30 cellular contexts compared by ENCODE assay signal in the genomic region with DNA sequence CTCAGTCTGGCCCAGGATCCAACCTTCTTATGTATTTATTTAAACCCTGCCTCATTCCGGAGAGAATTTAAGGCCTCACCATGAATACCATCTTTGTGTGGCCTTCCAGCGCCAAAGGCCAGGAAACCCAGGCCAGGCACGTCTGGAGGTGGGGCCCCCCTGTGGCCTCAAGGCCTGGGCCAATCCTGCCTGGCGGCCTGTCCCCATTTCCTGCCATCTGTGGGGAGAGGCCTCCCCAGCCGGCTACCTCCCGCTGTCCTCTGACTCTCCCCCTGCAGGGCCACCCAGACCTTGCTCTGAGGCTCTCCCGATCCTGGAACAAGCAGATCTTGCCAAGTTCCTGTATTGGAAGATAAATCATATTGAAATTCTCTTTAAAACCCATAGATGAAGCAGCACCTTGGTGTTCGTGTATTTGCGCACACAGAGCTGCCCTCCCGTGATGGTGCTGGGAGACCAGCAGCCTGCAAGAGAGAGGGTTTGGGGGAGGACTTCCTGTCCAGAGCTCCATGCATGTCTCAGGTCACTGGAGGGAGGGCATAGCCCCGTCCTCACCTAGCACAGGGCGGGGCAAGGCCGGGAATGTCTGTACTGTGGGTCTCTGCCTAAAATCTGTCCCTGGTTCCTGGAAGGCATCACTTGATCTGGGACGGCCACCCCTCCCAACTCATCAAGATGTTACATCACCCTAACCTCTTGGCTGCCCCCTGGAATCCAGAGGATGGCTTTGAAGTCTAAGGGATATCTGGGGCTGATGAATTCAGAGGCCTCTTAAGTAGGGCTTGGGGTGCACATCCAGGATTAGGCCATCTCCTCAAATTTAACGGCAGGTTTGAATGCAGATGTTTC. TPM values are rescaled to one million over a fixed set of nuclear protein-coding genes. Genes with fewer than 3 reads are reported as not detected.
DNase-seq lines count a peak whose midpoint lies in the region; ATAC-seq, FAIRE-seq and TF ChIP-seq lines count a peak whose summit lies in the region.
"Had no signal": no experiment of that assay in that cellular context is flagged by ENCODE, and none has a peak within 500 bp of the region (broad histone marks: within the 10 kb centered on the region; RNA-seq: fewer than 3 reads in every experiment).

No MANE protein-coding gene starts in this region.

- no peaks in the 10 kb centered on the region for H3K79me1 ChIP-seq in H1 (ENCODE audit: low read depth, low read length)

- H2BK20ac ChIP-seq in H1 (ENCODE audit: low read length) = no peak overlapping the region

- H3K4me3 ChIP-seq in GM23338 (no peak overlapping the region), RWPE2 (ENCODE audit: severe bottlenecking) (no peak overlapping the region), H1 (ENCODE audit: extremely low read depth in 1 of 4, insufficient read depth in 2 of 4, low read depth in 3 of 4, low read length in 4 of 4) (no peak overlapping the region), neural progenitor cell (no peak overlapping the region), suprapubic skin (no peak overlapping the region)
- H3K4me3 ChIP-seq: A549, left ventricle myocardium inferior had no signal

- CTCF ChIA-PET in H1 (lab: Charles Lee; ENCODE audit: partially characterized antibody) = interaction anchor here (0.6 to 1.6 kb wide), 7 partner anchors 12 to 406 kb away, joined by 3 to 5 read pairs (median 3); no protein-coding TSS in a partner anchor

- H4K91ac ChIP-seq in H1 (replicated peaks; ENCODE audit: insufficient read length, low read length) = peak overlapping the region; percentile 62

- TF ChIP-seq CTCF in GM23338 (conservative IDR thresholded peaks at IDR 0.05; ENCODE audit: low read depth in 2 of 2) = 0 out of 4 replicates have a peak, but pooled peaks of 1 of the 2 experiments have one; percentile 2
- no peak for TF ChIP-seq CTCF in RWPE2 (IDR thresholded peaks at IDR 0.05; ENCODE audit: poor library complexity, severe bottlenecking)
- TF ChIP-seq CTCF in H1 (IDR thresholded peaks at IDR 0.05; ENCODE audit: control extremely low read depth in 1 of 3, insufficient read depth in 1 of 3, low read depth in 1 of 3, low read length in 3 of 3) = no peak
- no peak for TF ChIP-seq CTCF in neural progenitor cell (IDR thresholded peaks at IDR 0.05)
- TF ChIP-seq CTCF in suprapubic skin (IDR thresholded peaks at IDR 0.05) = no peak

- H3K23me2 ChIP-seq in H1 (ENCODE audit: low read depth, low read length) = no peaks in the 10 kb centered on the region

- no peak overlapping the region for H3K14ac ChIP-seq in H1 (ENCODE audit: insufficient read length)

- H3K9me3 Mint-ChIP-seq in GM23338 = no peaks in the 10 kb centered on the region; the same call in 2 of the 3 replicates
- H3K9me3 Mint-ChIP-seq in neural progenitor cell = peaks cover 4% of the 10 kb centered on the region
- H3K9me3 Mint-ChIP-seq: activated naive CD4-positive, alpha-beta T cell treated with anti-CD3 and anti-CD28 coated beads, Interleukin-2, amount 50 U/mL, for 72 hours; stimulated activated naive B cell treated with anti-CD40 and anti-IgM and Interleukin-4, amounts not matched to agents 10 μg/mL and 1 μg/mL and 100 μg/mL, for 72 hours had no signal

- no peak overlapping the region for H3K4ac ChIP-seq in H1 (replicated peaks; ENCODE audit: insufficient read length, low read depth, low read length)

- H3K27ac Mint-ChIP-seq in GM23338 (no peak overlapping the region), neural progenitor cell (peak overlapping the region; percentile 58)
- H3K27ac Mint-ChIP-seq: activated naive CD4-positive, alpha-beta T cell treated with anti-CD3 and anti-CD28 coated beads, Interleukin-2, amount 50 U/mL, for 72 hours; CD4-positive, CD25-positive, alpha-beta regulatory T cell; stimulated activated naive B cell treated with anti-CD40 and anti-IgM and Interleukin-4, amounts not matched to agents 10 μg/mL and 1 μg/mL and 100 μg/mL, for 72 hours had no signal

- peak overlapping the region; percentile 66; the same call in 1 of the 2 replicates for H2AFZ ChIP-seq in GM23338
- H2AFZ ChIP-seq in H1 (ENCODE audit: low read length) = no peak overlapping the region
- no peak overlapping the region for H2AFZ ChIP-seq in neural progenitor cell (replicated peaks)

- no peak for FAIRE-seq in H1 (lab: Jason Lieb, UNC)
- FAIRE-seq: A549, colon, D721Med, islet of Langerhans had no signal

- TF ChIP-seq EP300 in H1 (IDR thresholded peaks at IDR 0.05; ENCODE audit: borderline replicate concordance in 1 of 2, low read depth in 2 of 2, low read length in 2 of 2) = no peak
- TF ChIP-seq EP300 in suprapubic skin (IDR thresholded peaks at IDR 0.05) = no peak

- H4K8ac ChIP-seq in H1 (ENCODE audit: extremely low read depth, insufficient read depth, low read length) = peak overlapping the region; percentile 25; the same call in 1 of the 2 replicates

- no peak overlapping the region for H3K23ac ChIP-seq in H1 (ENCODE audit: insufficient read length)

- no peak overlapping the region for H2AK5ac ChIP-seq in H1 (ENCODE audit: low read depth, low read length)

- ATAC-seq in GM23338 (no peak; the same call in 2 of the 3 replicates), RWPE2 (ENCODE audit: low read depth) (no peak), GM21825 (IDR thresholded peaks at IDR 0.05; ENCODE audit: unreplicated experiment) (no peak), HG03354 (IDR thresholded peaks at IDR 0.05; ENCODE audit: poor library complexity, severe bottlenecking, unreplicated experiment) (no peak), GM18868 (IDR thresholded peaks at IDR 0.05; ENCODE audit: unreplicated experiment) (no peak)
- ATAC-seq: A549; activated naive CD4-positive, alpha-beta T cell treated with anti-CD3 and anti-CD28 coated beads, Interleukin-2, amount 50 U/mL, for 72 hours; PC-3; Right ventricle myocardium inferior; stimulated activated naive B cell treated with anti-CD40 and anti-IgM and Interleukin-4, amounts not matched to agents 10 μg/mL and 1 μg/mL and 100 μg/mL, for 72 hours had no signal

- no peaks in the 10 kb centered on the region for H3F3A ChIP-seq in GM23338 (replicated peaks; ENCODE audit: low read depth)
- H3F3A ChIP-seq in neural progenitor cell (ENCODE audit: low read depth) = peaks cover 11% of the 10 kb centered on the region

- peaks cover 10% of the 10 kb centered on the region for H3K4me1 Mint-ChIP-seq in GM23338
- H3K4me1 Mint-ChIP-seq in neural progenitor cell = peaks cover 65% of the 10 kb centered on the region
- H3K4me1 Mint-ChIP-seq: CD4-positive, CD25-positive, alpha-beta regulatory T cell; stimulated activated naive B cell treated with anti-CD40 and anti-IgM and Interleukin-4, amounts not matched to agents 10 μg/mL and 1 μg/mL and 100 μg/mL, for 72 hours had no signal

- H3K18ac ChIP-seq in H1 (ENCODE audit: extremely low read depth, low read length) = no peak overlapping the region

- H3K4me1 ChIP-seq in GM23338 (ENCODE audit: insufficient read depth) = no peaks in the 10 kb centered on the region
- no peaks in the 10 kb centered on the region for H3K4me1 ChIP-seq in RWPE2 (ENCODE audit: insufficient read depth, poor library complexity, severe bottlenecking)
- H3K4me1 ChIP-seq in H1 (replicated peaks in 1 of 4; ENCODE audit: control insufficient read depth in 3 of 4, insufficient read depth in 4 of 4, low read length in 3 of 4) = no peaks in the 10 kb centered on the region
- H3K4me1 ChIP-seq in neural progenitor cell = peaks cover 25% of the 10 kb centered on the region
- no peaks in the 10 kb centered on the region for H3K4me1 ChIP-seq in suprapubic skin
- H3K4me1 ChIP-seq: A549, left ventricle myocardium inferior had no signal

- no peak overlapping the region; the same call in 1 of the 2 replicates for H2BK15ac ChIP-seq in H1 (ENCODE audit: low read length)

- H3K27me3 ChIP-seq in GM23338 (ENCODE audit: insufficient read depth) (no peaks in the 10 kb centered on the region), RWPE2 (ENCODE audit: insufficient read depth, poor library complexity, severe bottlenecking) (no peaks in the 10 kb centered on the region), H1 (replicated peaks in 1 of 4; ENCODE audit: control insufficient read depth in 3 of 4, extremely low read depth in 1 of 4, insufficient read depth in 3 of 4, low read length in 3 of 4) (no peaks in the 10 kb centered on the region), neural progenitor cell (no peaks in the 10 kb centered on the region), suprapubic skin (peaks cover 31% of the 10 kb centered on the region)

- no peak overlapping the region for H4K5ac ChIP-seq in H1 (ENCODE audit: insufficient read length, low read depth, low read length)

- no peak overlapping the region for H3K4me3 Mint-ChIP-seq in GM23338
- H3K4me3 Mint-ChIP-seq in neural progenitor cell = peak overlapping the region; percentile 7
- H3K4me3 Mint-ChIP-seq: CD4-positive, CD25-positive, alpha-beta regulatory T cell; stimulated activated naive B cell treated with anti-CD40 and anti-IgM and Interleukin-4, amounts not matched to agents 10 μg/mL and 1 μg/mL and 100 μg/mL, for 72 hours had no signal

- H3K27me3 Mint-ChIP-seq in GM23338 (ENCODE audit: insufficient read depth, low read depth, poor library complexity) (peaks cover 3% of the 10 kb centered on the region), neural progenitor cell (ENCODE audit: insufficient read depth, low read depth) (peaks cover 22% of the 10 kb centered on the region)

- H3K36me3 Mint-ChIP-seq in GM23338 (ENCODE audit: low read depth) (no peaks in the 10 kb centered on the region), neural progenitor cell (no peaks in the 10 kb centered on the region)
- H3K36me3 Mint-ChIP-seq: activated naive CD4-positive, alpha-beta T cell treated with anti-CD3 and anti-CD28 coated beads, Interleukin-2, amount 50 U/mL, for 72 hours; CD4-positive, CD25-positive, alpha-beta regulatory T cell; stimulated activated naive B cell treated with anti-CD40 and anti-IgM and Interleukin-4, amounts not matched to agents 10 μg/mL and 1 μg/mL and 100 μg/mL, for 72 hours had no signal

- no peak overlapping the region for H2BK5ac ChIP-seq in H1 (ENCODE audit: low read depth, low read length)

- H3K36me3 ChIP-seq in GM23338 (ENCODE audit: insufficient read depth) (no peaks in the 10 kb centered on the region), RWPE2 (ENCODE audit: low read depth) (no peaks in the 10 kb centered on the region), H1 (ENCODE audit: control insufficient read depth in 2 of 4, insufficient read depth in 4 of 4, low read length in 3 of 4) (no peaks in the 10 kb centered on the region), neural progenitor cell (no peaks in the 10 kb centered on the region), suprapubic skin (no peaks in the 10 kb centered on the region)
- H3K36me3 ChIP-seq: left ventricle myocardium inferior had no signal

- TF ChIP-seq RAD21 in H1 (IDR thresholded peaks at IDR 0.05 in 1 of 2, conservative IDR thresholded peaks at IDR 0.05 in 1 of 2; ENCODE audit: low read depth in 2 of 2, low read length in 2 of 2) = no peak

- H4K20me1 ChIP-seq in GM23338 (replicated peaks; ENCODE audit: insufficient read depth) = no peaks in the 10 kb centered on the region
- no peaks in the 10 kb centered on the region for H4K20me1 ChIP-seq in H1 (replicated peaks in 1 of 2; ENCODE audit: control insufficient read depth in 1 of 2, insufficient read depth in 2 of 2, low read length in 2 of 2)
- no peaks in the 10 kb centered on the region for H4K20me1 ChIP-seq in neural progenitor cell (ENCODE audit: low read depth)

- DNase-seq in GM23338 (ENCODE audit: low spot score) = no peak
- DNase-seq in RWPE2 (ENCODE audit: low spot score) = peak; percentile 56
- DNase-seq in H1 (ENCODE audit: low read depth in 1 of 2, low spot score in 2 of 2) = no peak
- no peak for DNase-seq in neural progenitor cell (ENCODE audit: low spot score)
- DNase-seq in suprapubic skin (ENCODE audit: low spot score in 2 of 2) = no peak
- DNase-seq: activated CD4-positive, alpha-beta T cell treated with anti-CD3 and anti-CD28 coated beads for 48 hours; activated effector memory CD4-positive, alpha-beta T cell treated with Interleukin-2 at 50 U/mL for 16 hours; anterior cingulate cortex; CD4-positive, CD25-positive, alpha-beta regulatory T cell; DND-41; GF-D8; left ventricle myocardium inferior; NCI-H1105 treated with DMSO at 0.1 percent for 48 hours; NCI-H2029; NCI-H526; NK-92 treated with Interleukin-12 subunit alpha and Interleukin-12 subunit beta, amount 100 ng/mL, for 24 hours; PC-3; stimulated activated naive B cell treated with anti-CD40 and anti-IgM and Interleukin-4, amounts not matched to agents 10 μg/mL and 1 μg/mL and 100 μg/mL, for 72 hours had no signal

- H3K27ac ChIP-seq in GM23338 (ENCODE audit: low read depth) (no peak overlapping the region), RWPE2 (ENCODE audit: poor library complexity, severe bottlenecking) (no peak overlapping the region), H1 (ENCODE audit: low read depth, low read length) (no peak overlapping the region), neural progenitor cell (no peak overlapping the region), suprapubic skin (no peak overlapping the region)
- H3K27ac ChIP-seq: A549, left ventricle myocardium inferior, VCaP had no signal

- no peak overlapping the region for H2BK120ac ChIP-seq in H1 (replicated peaks; ENCODE audit: low read depth, low read length)

- POLR2A ChIA-PET in H1 (lab: Charles Lee; ENCODE audit: partially characterized antibody) = no interaction called here

- H3K4me2 ChIP-seq in GM23338 (no peak overlapping the region), H1 (ENCODE audit: insufficient read depth in 1 of 2, low read depth in 2 of 2, low read length in 2 of 2) (no peak overlapping the region), neural progenitor cell (no peak overlapping the region)
- H3K4me2 ChIP-seq: A549 had no signal

- H3K9me2 ChIP-seq in GM23338 (ENCODE audit: insufficient read depth) = no peaks in the 10 kb centered on the region

- 83% methylated on average over 15 of the region's 15 CpGs; no CpG with 5 or more reads in 1 of the 2 experiments for WGBS in H1 (ENCODE audit: extremely low coverage in 1 of 2, insufficient coverage in 1 of 2, insufficient read length in 1 of 2, insufficient replicate concordance in 2 of 2, low coverage in 1 of 2, low lambda C conversion rate in 2 of 2, missing lambda C conversion rate in 1 of 2), 2 experiments
- 58% methylated on average over 8 of the region's 15 CpGs for WGBS in suprapubic skin

- no peak overlapping the region for H3K9ac ChIP-seq in H1 (replicated peaks in 1 of 4; ENCODE audit: extremely low read depth in 1 of 4, low read depth in 3 of 4, low read length in 3 of 4)
- no peak overlapping the region for H3K9ac ChIP-seq in neural progenitor cell

- H3K79me2 ChIP-seq in GM23338 (replicated peaks; ENCODE audit: insufficient read depth) (no peaks in the 10 kb centered on the region), H1 (ENCODE audit: control insufficient read depth in 1 of 2, insufficient read depth in 2 of 2, low read length in 2 of 2) (no peaks in the 10 kb centered on the region), neural progenitor cell (ENCODE audit: low read depth) (no peaks in the 10 kb centered on the region)

- TF ChIP-seq POLR2A in H1 (IDR thresholded peaks at IDR 0.05; ENCODE audit: control extremely low read depth in 1 of 2, low read depth in 2 of 2, low read length in 2 of 2) = no peak
- TF ChIP-seq POLR2A in suprapubic skin (IDR thresholded peaks at IDR 0.05) = no peak

- H3K56ac ChIP-seq in H1 (replicated peaks; ENCODE audit: insufficient read length, low read depth, low read length) = no peak overlapping the region

- H3K9me3 ChIP-seq in RWPE2 (ENCODE audit: severe bottlenecking) (no peaks in the 10 kb centered on the region), H1 (ENCODE audit: insufficient read depth in 2 of 2, low read depth in 1 of 2, low read length in 1 of 2) (no peaks in the 10 kb centered on the region), neural progenitor cell (ENCODE audit: low read depth) (no peaks in the 10 kb centered on the region), suprapubic skin (no peaks in the 10 kb centered on the region)
- H3K9me3 ChIP-seq: A549, left ventricle myocardium inferior had no signal

- peak overlapping the region; percentile 39; the same call in 1 of the 2 replicates for H2BK12ac ChIP-seq in H1 (ENCODE audit: low read depth, low read length)

RNA-seq across cellular contexts. Expression of gene MEG3, which starts 37.2 kb away (rescaled TPM):
- not detected in 2 replicates for total RNA-seq in GM23338 (2014; rRNA removed; shearing (Covaris generic))
- polyA plus RNA-seq in GM23338 (2016; fragmentation: Nextera tagmentation; extraction: Ambion mirVana) (not detected in 2 replicates), H1 (2011; rRNA removed) (0.17 and 0.49 TPM in 2 replicates)
- total RNA-seq in H1 (2021; fragmentation: NEBNext Ultra II Directional; extraction: Animal tissue kit (Norgen Biotek cat#: 25700)) = 1.1 and 1.3 TPM in 2 replicates
- 0.12 TPM for polyA plus RNA-seq in H1 (2011; cell fraction: cytosol; rRNA removed)
- 0.46 TPM for polyA plus RNA-seq in H1 (2011; cell fraction: nucleus; rRNA removed)
- polyA plus RNA-seq in H1 (2012, experiment 1 of 2) = 0.13 to 0.48 TPM in 2 of 4 replicates, not detected in the others
- polyA plus RNA-seq in H1 (2012, experiment 2 of 2) = 0.07 TPM
- polyA plus RNA-seq in H1 (2013, experiment 1 of 2) = 5.1 TPM
- 5.0 TPM for polyA plus RNA-seq in H1 (2013, experiment 2 of 2)
- 0.12 and 0.16 TPM in 2 replicates for polyA minus RNA-seq in H1 (2011; rRNA and poly(A)+ RNA removed)
- polyA minus RNA-seq in H1 (2011; cell fraction: cytosol; rRNA and poly(A)+ RNA removed) = not detected
- not detected for polyA minus RNA-seq in H1 (2011; cell fraction: nucleus; rRNA and poly(A)+ RNA removed)
- total RNA-seq in neural progenitor cell (ENCODE audit: low replicate concordance) (7.3 and 10.6 TPM in 2 replicates), suprapubic skin (10 to 100 TPM in 2 of 4 donors, 1 to 10 TPM in 2; 5.0 to 28.9 (median 10.2) TPM)
- total RNA-seq: activated CD8-positive, alpha-beta memory T cell treated with anti-CD3 and anti-CD28 coated beads for 36 hours; activated naive CD4-positive, alpha-beta T cell treated with anti-CD3 and anti-CD28 coated beads, Interleukin-2, amount 50 U/mL, for 72 hours; PC-3; T-helper 2 cell treated with Interferon-gamma antibody and Interleukin-4, amounts not matched to agents 100 ng/mL and 5 ng/mL, for 36 hours had no signal
- polyA plus RNA-seq: CD4-positive, CD25-positive, alpha-beta regulatory T cell had no signal
